Comparison of ENCODE assay signal across 6 cellular contexts in the genomic region with DNA sequence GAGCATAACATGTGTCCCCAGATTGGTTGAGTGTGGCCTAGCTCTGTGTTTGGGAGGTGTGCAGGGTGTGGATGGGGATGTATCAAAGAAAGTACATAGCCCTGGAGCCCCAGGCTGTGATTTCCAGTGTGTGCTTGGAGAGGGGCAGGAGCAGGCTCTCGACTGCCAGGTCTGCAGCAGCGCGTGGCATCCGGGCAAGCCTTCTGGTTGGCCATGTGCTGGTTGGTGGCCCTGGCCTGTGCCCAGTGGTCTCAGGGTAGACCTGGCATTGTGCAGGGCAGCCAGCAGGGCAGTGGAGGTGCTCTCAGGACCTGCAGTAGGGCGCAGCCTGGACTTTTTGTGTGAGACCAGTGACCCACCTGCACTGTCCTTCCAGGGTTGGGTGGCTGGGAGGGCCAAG.
"Had no signal": no experiment of that assay in that cellular context is flagged by ENCODE, and none has a peak within 500 bp of the region (broad histone marks: within the 10 kb centered on the region; RNA-seq: fewer than 3 reads in every experiment).

No MANE protein-coding gene starts in this region.

- DNase-seq: GM23248, GOT3, H7, HFFc6, IMR-90 had no signal

- ATAC-seq: HCT116 had no signal

- H3K4me3 Mint-ChIP-seq: HFFc6 had no signal

- H3K27ac Mint-ChIP-seq: HFFc6 had no signal
